9 cellular contexts compared by ENCODE assay signal in the genomic region with DNA sequence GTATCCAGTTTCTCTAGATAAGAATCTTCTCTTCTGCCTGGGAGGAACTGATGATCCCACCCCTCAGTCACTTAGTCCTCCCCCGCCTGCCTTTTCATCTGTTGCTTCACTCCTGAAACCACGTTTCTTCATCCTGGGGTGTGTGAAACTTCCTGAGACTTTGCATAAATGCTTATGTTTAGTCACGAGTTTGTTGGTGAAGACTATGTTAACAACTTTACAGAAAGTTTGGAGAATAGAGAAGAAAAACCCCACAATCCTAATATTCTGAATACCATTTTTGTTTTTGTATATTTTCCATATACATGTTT. TPM values are rescaled to one million over a fixed set of nuclear protein-coding genes. Genes with fewer than 3 reads are reported as not detected.
A peak's percentile ranks its signal among the peaks of the same experiment; 100 is the strongest.
DNase-seq lines count a peak whose midpoint lies in the region; TF ChIP-seq lines count a peak whose summit lies in the region.
"Had no signal": no experiment of that assay in that cellular context is flagged by ENCODE, and none has a peak within 500 bp of the region (broad histone marks: within the 10 kb centered on the region; RNA-seq: fewer than 3 reads in every experiment).

No MANE protein-coding gene starts in this region.

- H3K9me3 ChIP-seq in vagina, result no peaks in the 10 kb centered on the region

- peaks cover 47% of the 10 kb centered on the region for H3K4me1 ChIP-seq in vagina

- H3K27ac ChIP-seq in vagina, result peak overlapping the region; percentile 36

- intact Hi-C loops in vagina (cut with DNase I), result no loop called here

- DNase-seq in stimulated activated CD4-positive, alpha-beta T cell treated with anti-CD3 and anti-CD28 coated beads, Interleukin-15, amount 100 ng/mL, for 24 hours, result peak; percentile 29
- DNase-seq in stimulated activated CD4-positive, alpha-beta T cell treated with anti-CD3 and anti-CD28 coated beads, Interleukin-1b, Interleukin-23, amount 100 ng/mL, for 48 hours, result no peak
- peak; percentile 91 for DNase-seq in SIG-M5 treated with dmso at 0.1 percent for 504 hours (lab: John Stamatoyannopoulos, UW; ENCODE audit: unreplicated experiment)
- peak; percentile 80 for DNase-seq in fibroblast of mammary gland (ENCODE audit: low read depth)
- no peak for DNase-seq in vagina (ENCODE audit: extremely low spot score in 2 of 2)
- no peak for DNase-seq in NCI-H1048 (lab: John Stamatoyannopoulos, UW)
- DNase-seq in OCI-M2 (lab: John Stamatoyannopoulos, UW; ENCODE audit: unreplicated experiment), result no peak
- DNase-seq in cerebellum (ENCODE audit: low spot score), result no peak
- DNase-seq: DMS53 had no signal

- TF ChIP-seq POLR2A in vagina (IDR thresholded peaks at IDR 0.05), result no peak

- H3K4me3 ChIP-seq in fibroblast of mammary gland (ENCODE audit: control insufficient read depth, low read depth, low read length) (no peak overlapping the region), vagina (no peak overlapping the region)

- H3K27me3 ChIP-seq in vagina, result no peaks in the 10 kb centered on the region

- TF ChIP-seq CTCF in fibroblast of mammary gland (conservative IDR thresholded peaks at IDR 0.05; ENCODE audit: control insufficient read depth, insufficient read depth, low read depth, low read length) (no peak), vagina (IDR thresholded peaks at IDR 0.05) (no peak)

- H3K36me3 ChIP-seq in vagina, result no peaks in the 10 kb centered on the region

RNA-seq across cellular contexts. Expression of gene MARK3, which starts 33.2 kb away (rescaled TPM):
- total RNA-seq in vagina (77.6 TPM), cerebellum (153 TPM)

Comparison
In these comparisons a context has a peak if more than half of its experiments do, and no peak if none do; other contexts are left out.
1. DNase-seq: peak in stimulated activated CD4-positive, alpha-beta T cell treated with anti-CD3 and anti-CD28 coated beads, Interleukin-15, amount 100 ng/mL, for 24 hours (single experiment), SIG-M5 treated with dmso at 0.1 percent for 504 hours (single experiment) and fibroblast of mammary gland (single experiment); none in stimulated activated CD4-positive, alpha-beta T cell treated with anti-CD3 and anti-CD28 coated beads, Interleukin-1b, Interleukin-23, amount 100 ng/mL, for 48 hours (single experiment), vagina (0 of 2), NCI-H1048 (single experiment), OCI-M2 (single experiment) and cerebellum (single experiment).